In the genomic region with DNA sequence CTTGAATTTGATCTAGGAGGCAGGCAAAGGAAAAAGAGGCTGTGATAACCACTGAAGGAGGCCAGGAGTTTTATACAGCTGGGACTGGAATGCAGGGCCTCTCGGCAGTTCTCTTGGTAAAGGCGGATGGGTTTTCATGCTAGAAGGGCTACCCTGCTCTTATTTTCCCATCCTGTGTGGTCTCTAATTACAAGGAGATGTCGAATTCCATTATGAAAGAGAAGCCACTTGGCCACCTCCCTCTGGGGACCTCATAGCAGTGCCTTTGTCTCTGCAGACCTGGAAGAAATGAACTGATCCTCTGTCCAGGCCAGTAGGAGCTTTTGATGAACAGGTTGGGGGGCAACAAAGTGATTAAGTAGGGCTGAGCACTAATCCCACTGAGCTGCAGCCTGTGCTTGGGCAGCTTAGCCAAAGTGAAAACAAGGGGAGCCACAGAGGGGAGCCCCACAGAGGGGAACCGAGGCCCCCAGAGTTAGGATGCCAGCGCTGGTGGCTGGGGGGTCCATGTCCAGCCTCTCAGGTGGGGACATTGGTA, we compare ENCODE assay signal across 1 cellular context.
TF ChIP-seq lines count a peak whose summit lies in the region.

No MANE protein-coding gene starts in this region.

TF ChIP-seq in A549, 52 proteins besides CTCF, POLR2A, EP300 and RAD21:
- TF ChIP-seq ZC3H11A (IDR thresholded peaks at IDR 0.05), result no peak
- no peak for TF ChIP-seq CHD2 (IDR thresholded peaks at IDR 0.05; ENCODE audit: low read length, partially characterized antibody)
- no peak for TF ChIP-seq ATOH8 (CRISPR knock-in tag; IDR thresholded peaks at IDR 0.05; ENCODE audit: low read depth)
- TF ChIP-seq RNF2 (IDR thresholded peaks at IDR 0.05; ENCODE audit: borderline replicate concordance, low read depth), result no peak
- TF ChIP-seq HES2 (IDR thresholded peaks at IDR 0.05), result no peak
- TF ChIP-seq EHMT2 (IDR thresholded peaks at IDR 0.05; ENCODE audit: low read depth), result no peak
- no peak for TF ChIP-seq MAFK (IDR thresholded peaks at IDR 0.05; ENCODE audit: partially characterized antibody)
- TF ChIP-seq CBX2 (IDR thresholded peaks at IDR 0.05; ENCODE audit: borderline replicate concordance, low read depth), result no peak
- no peak for TF ChIP-seq RFX5 (IDR thresholded peaks at IDR 0.05)
- TF ChIP-seq, protein P1, sequence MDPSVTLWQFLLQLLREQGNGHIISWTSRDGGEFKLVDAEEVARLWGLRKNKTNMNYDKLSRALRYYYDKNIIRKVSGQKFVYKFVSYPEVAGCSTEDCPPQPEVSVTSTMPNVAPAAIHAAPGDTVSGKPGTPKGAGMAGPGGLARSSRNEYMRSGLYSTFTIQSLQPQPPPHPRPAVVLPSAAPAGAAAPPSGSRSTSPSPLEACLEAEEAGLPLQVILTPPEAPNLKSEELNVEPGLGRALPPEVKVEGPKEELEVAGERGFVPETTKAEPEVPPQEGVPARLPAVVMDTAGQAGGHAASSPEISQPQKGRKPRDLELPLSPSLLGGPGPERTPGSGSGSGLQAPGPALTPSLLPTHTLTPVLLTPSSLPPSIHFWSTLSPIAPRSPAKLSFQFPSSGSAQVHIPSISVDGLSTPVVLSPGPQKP (IDR thresholded peaks at IDR 0.05; ENCODE audit: low read depth, low read length), result no peak
- TF ChIP-seq RARB (CRISPR knock-in tag; IDR thresholded peaks at IDR 0.05), result no peak
- TF ChIP-seq REST (IDR thresholded peaks at IDR 0.05), result no peak
- no peak for TF ChIP-seq TFCP2L1 (CRISPR knock-in tag; IDR thresholded peaks at IDR 0.05)
- TF ChIP-seq POLR2AphosphoS2 (conservative IDR thresholded peaks at IDR 0.05; ENCODE audit: low read length), result no peak
- TF ChIP-seq HOXA7 (CRISPR knock-in tag; IDR thresholded peaks at IDR 0.05), result no peak
- TF ChIP-seq, protein P2, sequence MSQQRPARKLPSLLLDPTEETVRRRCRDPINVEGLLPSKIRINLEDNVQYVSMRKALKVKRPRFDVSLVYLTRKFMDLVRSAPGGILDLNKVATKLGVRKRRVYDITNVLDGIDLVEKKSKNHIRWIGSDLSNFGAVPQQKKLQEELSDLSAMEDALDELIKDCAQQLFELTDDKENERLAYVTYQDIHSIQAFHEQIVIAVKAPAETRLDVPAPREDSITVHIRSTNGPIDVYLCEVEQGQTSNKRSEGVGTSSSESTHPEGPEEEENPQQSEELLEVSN (IDR thresholded peaks at IDR 0.05; ENCODE audit: borderline replicate concordance, low read depth), result no peak
